In the genomic region with DNA sequence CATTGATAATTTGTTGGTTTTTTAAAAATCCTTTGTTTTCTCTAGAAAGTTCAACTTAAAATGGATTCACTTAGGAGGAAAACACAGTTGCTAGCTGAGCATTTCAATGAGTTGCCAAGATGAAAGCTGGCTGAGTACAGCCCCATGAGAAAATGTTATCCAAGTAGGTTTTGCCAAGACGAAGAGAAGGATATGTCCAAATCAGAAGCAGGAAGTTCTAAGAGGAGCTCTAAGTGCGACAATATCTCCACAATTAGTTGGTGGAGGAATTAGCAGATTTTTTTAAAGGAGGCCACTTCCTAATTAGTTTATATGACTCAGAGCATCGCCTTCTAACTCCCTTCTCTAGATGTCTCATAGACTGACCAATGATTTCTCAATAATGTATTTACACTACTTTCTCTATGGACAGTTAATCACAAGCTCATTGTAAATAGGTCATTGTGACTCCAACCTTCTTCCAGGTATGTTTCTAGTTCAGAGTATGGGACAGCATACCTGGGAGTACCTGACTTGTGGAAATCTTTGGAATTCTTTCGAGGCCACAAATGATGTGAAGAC, we compare ENCODE assay signal across 27 cellular contexts.
"Had no signal": no experiment of that assay in that cellular context is flagged by ENCODE, and none has a peak within 500 bp of the region (broad histone marks: within the 10 kb centered on the region; RNA-seq: fewer than 3 reads in every experiment).

No MANE protein-coding gene starts in this region.

- H3K36me3 ChIP-seq: cardiac muscle cell, left ventricle myocardium inferior, pancreas, prostate gland, transverse colon had no signal

- H3K27ac ChIP-seq: cardiac muscle cell, coronary artery, dorsolateral prefrontal cortex, left ventricle myocardium inferior, pancreas, prostate gland, skin epidermis, testis, transverse colon had no signal

- H3K9me3 ChIP-seq: left ventricle myocardium inferior, pancreas, prostate gland, testis, transverse colon had no signal

- H3K4me1 ChIP-seq: left ventricle myocardium inferior, pancreas, prostate gland, testis, transverse colon had no signal

- DNase-seq: activated CD4-positive, alpha-beta T cell treated with anti-CD3 and anti-CD28 coated beads for 36 hours; activated CD4-positive, CD25-positive, alpha-beta regulatory T cell; activated CD8-positive, alpha-beta memory T cell treated with anti-CD3 and anti-CD28 coated beads, Interleukin-2, amount 10 ng/mL, durations not matched to agents 7 days and 5 days; activated CD8-positive, alpha-beta T cell treated with anti-CD3 and anti-CD28 coated beads, Interleukin-2, amount 10 ng/mL, durations not matched to agents 7 days and 5 days; activated naive CD4-positive, alpha-beta T cell; activated T-cell treated with anti-CD3 and anti-CD28 coated beads for 4 hours; activated T-cell treated with anti-CD3 and anti-CD28 coated beads, Interleukin-2, amount 50 U/mL, for 72 hours; dorsolateral prefrontal cortex; effector memory CD4-positive, alpha-beta T cell; erythroblast; foreskin melanocyte; left ventricle myocardium inferior; naive B cell; pancreas; retina; stimulated activated CD4-positive, alpha-beta T cell treated with anti-CD3 and anti-CD28 coated beads, Interleukin-12 subunit alpha, Interleukin-12 subunit beta, amount 100 ng/mL, for 4 hours; stimulated activated CD4-positive, alpha-beta T cell treated with anti-CD3 and anti-CD28 coated beads, Interleukin-4, amount 100 ng/mL, for 1 hour; stimulated activated naive CD8-positive, alpha-beta T cell treated with anti-CD3 and anti-CD28 coated beads, Interleukin-15, Interleukin-2, amounts not matched to agents 100 U/mL and 50 U/mL, for 24 hours; T-helper 1 cell; testis; transverse colon had no signal

- H3K27me3 ChIP-seq: cardiac muscle cell, dorsolateral prefrontal cortex, pancreas, testis, transverse colon had no signal

- H3K4me3 ChIP-seq: cardiac muscle cell, coronary artery, dorsolateral prefrontal cortex, left ventricle myocardium inferior, pancreas, prostate gland, skin epidermis, testis, transverse colon had no signal

- ATAC-seq: activated CD4-positive, alpha-beta T cell treated with anti-CD3 and anti-CD28 coated beads for 36 hours; activated CD8-positive, alpha-beta memory T cell treated with anti-CD3 and anti-CD28 coated beads, Interleukin-2, amount 10 ng/mL, durations not matched to agents 7 days and 5 days; activated CD8-positive, alpha-beta T cell treated with anti-CD3 and anti-CD28 coated beads, Interleukin-2, amount 10 ng/mL, durations not matched to agents 7 days and 5 days; activated naive CD4-positive, alpha-beta T cell treated with anti-CD3 and anti-CD28 coated beads, Interleukin-2, amount 50 U/mL, for 72 hours; activated T-cell treated with anti-CD3 and anti-CD28 coated beads, Interleukin-2, amount 50 U/mL, for 72 hours; pancreas; sciatic nerve; stimulated activated naive CD8-positive, alpha-beta T cell treated with anti-CD3 and anti-CD28 coated beads, Interleukin-15, Interleukin-2, amounts not matched to agents 100 U/mL and 50 U/mL, for 24 hours had no signal
